39 cellular contexts compared by ENCODE assay signal in the genomic region with DNA sequence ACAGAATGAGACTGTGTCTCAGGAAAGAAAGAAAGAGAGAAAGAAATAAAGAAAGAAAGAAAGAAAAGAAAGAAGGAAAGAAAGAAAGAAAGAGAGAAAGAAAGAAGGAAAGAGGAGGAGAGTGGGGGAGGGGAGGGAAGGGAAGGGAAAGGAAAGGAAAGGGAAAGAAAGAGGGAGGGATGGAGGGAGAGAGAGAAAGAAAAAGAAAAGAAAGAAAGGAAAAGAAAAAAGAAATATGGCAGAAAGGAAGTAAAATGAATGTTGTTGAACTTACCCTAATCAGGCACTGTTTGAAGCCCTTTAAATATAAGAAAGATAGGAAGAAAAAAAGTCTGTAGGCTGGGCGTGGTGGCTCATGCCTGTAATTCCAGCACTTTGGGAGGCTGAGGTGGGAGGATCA.
"Had no signal": no experiment of that assay in that cellular context is flagged by ENCODE, and none has a peak within 500 bp of the region (broad histone marks: within the 10 kb centered on the region; RNA-seq: fewer than 3 reads in every experiment).

No MANE protein-coding gene starts in this region.

- H3K27ac ChIP-seq: adrenal gland, ascending aorta, body of pancreas, brain microvascular endothelial cell, breast epithelium, cardiac muscle cell had no signal

- H3K27me3 ChIP-seq: adrenal gland, ascending aorta, body of pancreas, brain microvascular endothelial cell, breast epithelium, cardiac muscle cell had no signal

- H3K27ac Mint-ChIP-seq: activated naive CD4-positive, alpha-beta T cell treated with anti-CD3 and anti-CD28 coated beads for 36 hours; activated naive CD4-positive, alpha-beta T cell treated with anti-CD3 and anti-CD28 coated beads, Interleukin-2, amount 10 ng/mL, durations not matched to agents 7 days and 5 days; activated naive CD4-positive, alpha-beta T cell treated with anti-CD3 and anti-CD28 coated beads, Interleukin-2, amount 50 U/mL, for 24 hours; activated naive CD4-positive, alpha-beta T cell treated with anti-CD3 and anti-CD28 coated beads, Interleukin-2, amount 50 U/mL, for 72 hours; activated naive CD8-positive, alpha-beta T cell; activated naive CD8-positive, alpha-beta T cell treated with anti-CD3 and anti-CD28 coated beads for 36 hours; activated naive CD8-positive, alpha-beta T cell treated with anti-CD3 and anti-CD28 coated beads, Interleukin-2, amount 10 ng/mL, durations not matched to agents 7 days and 5 days; activated naive CD8-positive, alpha-beta T cell treated with anti-CD3 and anti-CD28 coated beads, Interleukin-2, amount 50 U/mL, for 24 hours; activated T-cell treated with anti-CD3 and anti-CD28 coated beads, Interleukin-2, amount 50 U/mL, for 24 hours; activated T-cell treated with anti-CD3 and anti-CD28 coated beads, Interleukin-2, amount 50 U/mL, for 72 hours; activated T-helper 1 cell treated with anti-CD3 and anti-CD28 coated beads, Interleukin-12 subunit alpha, Interleukin-12 subunit beta, Interleukin-2, Interleukin-4 antibody, amounts not matched to agents 30 ng/mL and 10 ng/mL and 1 ng/mL, durations not matched to agents 14 hours and 24 hours and 36 hours; activated T-helper 17 cell treated with anti-CD3 and anti-CD28 coated beads, Interleukin-2, amount 50 U/mL, for 72 hours; activated T-helper 2 cell treated with anti-CD3 and anti-CD28 coated beads, Interferon-gamma antibody, Interleukin-2, Interleukin-4, amounts not matched to agents 10 μg/mL and 5 μg/mL and 100 μg/mL, durations not matched to agents 14 hours and 24 hours and 36 hours; brain had no signal

- H3K4me1 Mint-ChIP-seq: activated naive CD4-positive, alpha-beta T cell treated with anti-CD3 and anti-CD28 coated beads, Interleukin-2, amount 10 ng/mL, durations not matched to agents 7 days and 5 days; activated naive CD4-positive, alpha-beta T cell treated with anti-CD3 and anti-CD28 coated beads, Interleukin-2, amount 50 U/mL, for 24 hours; activated naive CD8-positive, alpha-beta T cell treated with anti-CD3 and anti-CD28 coated beads for 36 hours; activated naive CD8-positive, alpha-beta T cell treated with anti-CD3 and anti-CD28 coated beads, Interleukin-2, amount 10 ng/mL, durations not matched to agents 7 days and 5 days; activated naive CD8-positive, alpha-beta T cell treated with anti-CD3 and anti-CD28 coated beads, Interleukin-2, amount 50 U/mL, for 24 hours; activated T-helper 17 cell treated with anti-CD3 and anti-CD28 coated beads, Interleukin-2, amount 50 U/mL, for 72 hours; brain; central memory CD8-positive, alpha-beta T cell had no signal

- H3K4me3 Mint-ChIP-seq: activated naive CD4-positive, alpha-beta T cell treated with anti-CD3 and anti-CD28 coated beads for 36 hours; activated naive CD4-positive, alpha-beta T cell treated with anti-CD3 and anti-CD28 coated beads, Interleukin-2, amount 10 ng/mL, durations not matched to agents 7 days and 5 days; activated naive CD4-positive, alpha-beta T cell treated with anti-CD3 and anti-CD28 coated beads, Interleukin-2, amount 50 U/mL, for 24 hours; activated naive CD8-positive, alpha-beta T cell; activated naive CD8-positive, alpha-beta T cell treated with anti-CD3 and anti-CD28 coated beads for 36 hours; activated naive CD8-positive, alpha-beta T cell treated with anti-CD3 and anti-CD28 coated beads, Interleukin-2, amount 10 ng/mL, durations not matched to agents 7 days and 5 days; activated naive CD8-positive, alpha-beta T cell treated with anti-CD3 and anti-CD28 coated beads, Interleukin-2, amount 50 U/mL, for 24 hours; activated T-cell treated with anti-CD3 and anti-CD28 coated beads, Interleukin-2, amount 50 U/mL, for 24 hours; activated T-cell treated with anti-CD3 and anti-CD28 coated beads, Interleukin-2, amount 50 U/mL, for 4 hours; activated T-cell treated with anti-CD3 and anti-CD28 coated beads, Interleukin-2, amount 50 U/mL, for 72 hours; activated T-helper 1 cell treated with anti-CD3 and anti-CD28 coated beads, Interleukin-12 subunit alpha, Interleukin-12 subunit beta, Interleukin-2, Interleukin-4 antibody, amounts not matched to agents 30 ng/mL and 10 ng/mL and 1 ng/mL, durations not matched to agents 14 hours and 24 hours and 36 hours; activated T-helper 17 cell treated with anti-CD3 and anti-CD28 coated beads, Interleukin-2, amount 50 U/mL, for 72 hours; brain; central memory CD8-positive, alpha-beta T cell had no signal

- H3K27me3 Mint-ChIP-seq: activated naive CD8-positive, alpha-beta T cell treated with anti-CD3 and anti-CD28 coated beads for 36 hours; activated naive CD8-positive, alpha-beta T cell treated with anti-CD3 and anti-CD28 coated beads, Interleukin-2, amount 10 ng/mL, durations not matched to agents 7 days and 5 days; activated naive CD8-positive, alpha-beta T cell treated with anti-CD3 and anti-CD28 coated beads, Interleukin-2, amount 50 U/mL, for 24 hours; activated T-cell treated with anti-CD3 and anti-CD28 coated beads, Interleukin-2, amount 50 U/mL, for 24 hours; activated T-helper 17 cell treated with anti-CD3 and anti-CD28 coated beads, Interleukin-2, amount 50 U/mL, for 72 hours; central memory CD8-positive, alpha-beta T cell had no signal

- H3K4me1 ChIP-seq: adrenal gland, ascending aorta, body of pancreas, breast epithelium had no signal

- H3K36me3 Mint-ChIP-seq: activated naive CD4-positive, alpha-beta T cell treated with anti-CD3 and anti-CD28 coated beads, Interleukin-2, amount 10 ng/mL, durations not matched to agents 7 days and 5 days; activated naive CD4-positive, alpha-beta T cell treated with anti-CD3 and anti-CD28 coated beads, Interleukin-2, amount 50 U/mL, for 24 hours; activated naive CD8-positive, alpha-beta T cell; activated naive CD8-positive, alpha-beta T cell treated with anti-CD3 and anti-CD28 coated beads for 36 hours; activated naive CD8-positive, alpha-beta T cell treated with anti-CD3 and anti-CD28 coated beads, Interleukin-2, amount 10 ng/mL, durations not matched to agents 7 days and 5 days; brain had no signal

- ATAC-seq: activated naive CD4-positive, alpha-beta T cell treated with anti-CD3 and anti-CD28 coated beads, Interleukin-2, amount 50 U/mL, for 72 hours; activated naive CD8-positive, alpha-beta T cell treated with anti-CD3 and anti-CD28 coated beads, Interleukin-2, amount 50 U/mL, for 24 hours; activated T-cell treated with anti-CD3 and anti-CD28 coated beads, Interleukin-2, amount 50 U/mL, for 4 hours; activated T-cell treated with anti-CD3 and anti-CD28 coated beads, Interleukin-2, amount 50 U/mL, for 72 hours; activated T-helper 17 cell treated with anti-CD3 and anti-CD28 coated beads, Interleukin-2, amount 50 U/mL, for 72 hours; body of pancreas had no signal

- H3K9me3 Mint-ChIP-seq: activated naive CD4-positive, alpha-beta T cell treated with anti-CD3 and anti-CD28 coated beads for 36 hours; activated T-cell treated with anti-CD3 and anti-CD28 coated beads, Interleukin-2, amount 50 U/mL, for 4 hours; activated T-helper 1 cell treated with anti-CD3 and anti-CD28 coated beads, Interleukin-12 subunit alpha, Interleukin-12 subunit beta, Interleukin-2, Interleukin-4 antibody, amounts not matched to agents 30 ng/mL and 10 ng/mL and 1 ng/mL, durations not matched to agents 14 hours and 24 hours and 36 hours had no signal

- FAIRE-seq: astrocyte, bronchial epithelial cell had no signal

- H3K36me3 ChIP-seq: adrenal gland, ascending aorta, brain microvascular endothelial cell, breast epithelium, cardiac muscle cell had no signal

- H3K4me3 ChIP-seq: adrenal gland, ascending aorta, body of pancreas, breast epithelium, cardiac muscle cell had no signal

- H3K9me3 ChIP-seq: ascending aorta had no signal

- DNase-seq: activated effector memory CD4-positive, alpha-beta T cell treated with anti-CD3 and anti-CD28 coated beads, Interleukin-2, amount 50 U/mL, for 16 hours; activated effector memory CD4-positive, alpha-beta T cell treated with Interleukin-2 at 50 U/mL for 16 hours; activated gamma-delta T cell; activated gamma-delta T cell treated with Interleukin-2 at 50 U/mL for 16 hours; activated naive CD4-positive, alpha-beta T cell; activated naive CD4-positive, alpha-beta T cell treated with anti-CD3 and anti-CD28 coated beads for 36 hours; activated naive CD4-positive, alpha-beta T cell treated with anti-CD3 and anti-CD28 coated beads, Interleukin-2, amount 10 ng/mL, durations not matched to agents 7 days and 5 days; activated naive CD4-positive, alpha-beta T cell treated with anti-CD3 and anti-CD28 coated beads, Interleukin-2, amount 50 U/mL, for 16 hours; activated naive CD4-positive, alpha-beta T cell treated with Interleukin-2 at 50 U/mL for 16 hours; activated naive CD8-positive, alpha-beta T cell treated with anti-CD3 and anti-CD28 coated beads for 36 hours; activated naive CD8-positive, alpha-beta T cell treated with anti-CD3 and anti-CD28 coated beads, Interleukin-2, amount 10 ng/mL, durations not matched to agents 7 days and 5 days; activated naive CD8-positive, alpha-beta T cell treated with anti-CD3 and anti-CD28 coated beads, Interleukin-2, amount 50 U/mL, for 24 hours; activated T-cell treated with anti-CD3 and anti-CD28 coated beads, Interleukin-2, amount 50 U/mL, for 24 hours; activated T-cell treated with anti-CD3 and anti-CD28 coated beads, Interleukin-2, amount 50 U/mL, for 4 hours; activated T-cell treated with anti-CD3 and anti-CD28 coated beads, Interleukin-2, amount 50 U/mL, for 48 hours; activated T-cell treated with anti-CD3 and anti-CD28 coated beads, Interleukin-2, amount 50 U/mL, for 72 hours; adrenal gland; amniotic stem cell; amygdala; anterior cingulate cortex; aorta; body of pancreas; brain microvascular endothelial cell; caudate nucleus; central memory CD4-positive, alpha-beta T cell; cerebellar nuclear complex had no signal
